In genomic region chr3:9301798-9302197, GRCh38 we compare ENCODE assay signal across 14 cellular contexts. TPM values are rescaled to one million over a fixed set of nuclear protein-coding genes. Genes with fewer than 3 reads are reported as not detected.
DNase-seq lines count a peak whose midpoint lies in the region; ATAC-seq lines count a peak whose summit lies in the region.
"Had no signal": no experiment of that assay in that cellular context is flagged by ENCODE, and none has a peak within 500 bp of the region (broad histone marks: within the 10 kb centered on the region; RNA-seq: fewer than 3 reads in every experiment).

No MANE protein-coding gene starts in this region.

- H3K4me3 ChIP-seq in naive thymus-derived CD4-positive, alpha-beta T cell (ENCODE audit: low read length): no peak overlapping the region
- H3K4me3 ChIP-seq: lung had no signal

- POLR2A ChIA-PET in naive thymus-derived CD4-positive, alpha-beta T cell (lab: Charles Lee): no interaction called here

- H3K9me3 ChIP-seq in naive thymus-derived CD4-positive, alpha-beta T cell (ENCODE audit: control insufficient read depth in 2 of 3, low read length in 3 of 3): no peaks in the 10 kb centered on the region
- H3K9me3 ChIP-seq: neutrophil, sigmoid colon, stomach had no signal

- no peaks in the 10 kb centered on the region for H3K36me3 Mint-ChIP-seq in effector memory CD8-positive, alpha-beta T cell (ENCODE audit: insufficient read depth)
- H3K36me3 Mint-ChIP-seq in naive thymus-derived CD4-positive, alpha-beta T cell: no peaks in the 10 kb centered on the region

- peaks cover 4 to 5% of the 10 kb centered on the region in 2 donors for H3K4me1 ChIP-seq in naive thymus-derived CD4-positive, alpha-beta T cell (ENCODE audit: control insufficient read depth in 2 of 2, insufficient read depth in 2 of 2, low read length in 2 of 2)

- no peaks in the 10 kb centered on the region for H3K27me3 ChIP-seq in naive thymus-derived CD4-positive, alpha-beta T cell (ENCODE audit: control insufficient read depth in 2 of 2, insufficient read depth in 2 of 2, low read length in 2 of 2)
- H3K27me3 ChIP-seq: sigmoid colon had no signal

- H3K36me3 ChIP-seq in naive thymus-derived CD4-positive, alpha-beta T cell (ENCODE audit: control insufficient read depth in 2 of 3, insufficient read depth in 3 of 3, low read length in 3 of 3): no peaks in the 10 kb centered on the region
- H3K36me3 ChIP-seq: neutrophil, sigmoid colon, stomach had no signal

- peak overlapping the region in 1 of 2 donors; percentile 35 for H3K4me3 Mint-ChIP-seq in effector memory CD8-positive, alpha-beta T cell
- peak overlapping the region in 5 of 10 donors; percentile 44 to 67 (median 46) for H3K4me3 Mint-ChIP-seq in naive thymus-derived CD4-positive, alpha-beta T cell

- peak overlapping the region; percentile 42 for H3K27ac ChIP-seq in angular gyrus (ENCODE audit: low read depth, low read length)
- no peak overlapping the region for H3K27ac ChIP-seq in naive thymus-derived CD4-positive, alpha-beta T cell (ENCODE audit: low read depth, low read length)
- H3K27ac ChIP-seq: neutrophil, sigmoid colon, stomach had no signal

- peak; percentile 21 for DNase-seq in stimulated activated CD4-positive, alpha-beta T cell treated with anti-CD3 and anti-CD28 coated beads, Interleukin-15, amount 100 ng/mL, for 24 hours
- DNase-seq in stimulated activated CD4-positive, alpha-beta T cell treated with anti-CD3 and anti-CD28 coated beads, Interleukin-4, amount 100 ng/mL, for 4 hours: no peak
- DNase-seq in kidney tubule cell (ENCODE audit: low spot score): peak; percentile 60
- no peak for DNase-seq in effector memory CD8-positive, alpha-beta T cell
- DNase-seq in COR-L47 (lab: John Stamatoyannopoulos, UW): no peak
- no peak for DNase-seq in left lobe of liver (ENCODE audit: low spot score)
- DNase-seq in naive thymus-derived CD4-positive, alpha-beta T cell: no peak
- DNase-seq: NCI-H1417 treated with DMSO at 0.1 percent for 48 hours had no signal

- peaks cover 5 to 6% of the 10 kb centered on the region in 2 donors for H3K9me3 Mint-ChIP-seq in effector memory CD8-positive, alpha-beta T cell
- peaks cover 0 to 4% (median 0%) of the 10 kb centered on the region in 11 donors for H3K9me3 Mint-ChIP-seq in naive thymus-derived CD4-positive, alpha-beta T cell
- H3K9me3 Mint-ChIP-seq: activated B cell treated with CpG ODN at 0.5 μM for 24 hours had no signal

- CTCF ChIA-PET in naive thymus-derived CD4-positive, alpha-beta T cell (lab: Charles Lee): interaction anchor here (0.6 to 5.7 kb wide), 11 partner anchors 30 to 348 kb away, joined by 3 to 95 read pairs (median 4); no protein-coding TSS in a partner anchor

- peaks cover 0 to 4% of the 10 kb centered on the region in 2 donors for H3K4me1 Mint-ChIP-seq in effector memory CD8-positive, alpha-beta T cell (ENCODE audit: low read depth in 2 of 2)
- peaks cover 0 to 12% (median 7%) of the 10 kb centered on the region in 7 donors for H3K4me1 Mint-ChIP-seq in naive thymus-derived CD4-positive, alpha-beta T cell

- H3K27ac Mint-ChIP-seq in effector memory CD8-positive, alpha-beta T cell: no peak overlapping the region
- H3K27ac Mint-ChIP-seq in naive thymus-derived CD4-positive, alpha-beta T cell: no peak overlapping the region
- H3K27ac Mint-ChIP-seq: activated B cell treated with CpG ODN at 0.5 μM for 24 hours had no signal

- intact Hi-C loops in naive thymus-derived CD4-positive, alpha-beta T cell (cut with micrococcal nuclease): loop anchor here (1.0 to 5.0 kb wide), 6 partner anchors 52 to 534 kb away; partner anchors contain the start of genes OXTR (in 1 of the 2), RAD18 (in 1 of the 2) and SRGAP3 (in 1 of the 2)

- peaks cover 10 to 19% of the 10 kb centered on the region in 2 donors for H3K27me3 Mint-ChIP-seq in effector memory CD8-positive, alpha-beta T cell
- peaks cover 0 to 6% (median 2%) of the 10 kb centered on the region in 5 donors for H3K27me3 Mint-ChIP-seq in naive thymus-derived CD4-positive, alpha-beta T cell

- ATAC-seq in effector memory CD8-positive, alpha-beta T cell (replicated peaks): no peak
- no peak for ATAC-seq in left lobe of liver
- no peak for ATAC-seq in naive thymus-derived CD4-positive, alpha-beta T cell

RNA-seq across cellular contexts. Expression of gene SRGAP3, which starts 52.4 kb away (rescaled TPM):
- total RNA-seq in left lobe of liver: 2.8 TPM
- total RNA-seq in naive thymus-derived CD4-positive, alpha-beta T cell: 1 to 10 TPM; 1.4 to 6.0 (median 4.8) TPM
- 1 to 10 TPM; 1.7 to 2.3 TPM for polyA plus RNA-seq in naive thymus-derived CD4-positive, alpha-beta T cell

Comparison
In these comparisons a context has a peak if more than half of its experiments do, and no peak if none do; other contexts are left out.
1. DNase-seq: peak in stimulated activated CD4-positive, alpha-beta T cell treated with anti-CD3 and anti-CD28 coated beads, Interleukin-15, amount 100 ng/mL, for 24 hours (single experiment) and kidney tubule cell (single experiment); none in stimulated activated CD4-positive, alpha-beta T cell treated with anti-CD3 and anti-CD28 coated beads, Interleukin-4, amount 100 ng/mL, for 4 hours (0 of 2), effector memory CD8-positive, alpha-beta T cell (0 of 3), COR-L47 (single experiment), left lobe of liver (single experiment) and naive thymus-derived CD4-positive, alpha-beta T cell (0 of 9).